ENCODE assay signal across 15 cellular contexts in genomic region chr2:15795426-15795825, GRCh38.
"Had no signal": no experiment of that assay in that cellular context is flagged by ENCODE, and none has a peak within 500 bp of the region (broad histone marks: within the 10 kb centered on the region; RNA-seq: fewer than 3 reads in every experiment).

No MANE protein-coding gene starts in this region.

- H3K4me1 ChIP-seq: suprapubic skin had no signal

- H3K36me3 Mint-ChIP-seq: activated naive CD8-positive, alpha-beta T cell treated with anti-CD3 and anti-CD28 coated beads for 36 hours had no signal

- H3K4me3 Mint-ChIP-seq: activated CD4-positive, alpha-beta memory T cell treated with anti-CD3 and anti-CD28 coated beads, Interleukin-2, amount 10 ng/mL, durations not matched to agents 7 days and 5 days; activated naive CD8-positive, alpha-beta T cell treated with anti-CD3 and anti-CD28 coated beads for 36 hours; activated T-cell treated with anti-CD3 and anti-CD28 coated beads, Interleukin-2, amount 50 U/mL, for 72 hours; endodermal cell; T-helper 2 cell treated with Interferon-gamma antibody and Interleukin-4, amounts not matched to agents 5 μg/mL and 100 μg/mL, for 36 hours had no signal

- H3K36me3 ChIP-seq: brain microvascular endothelial cell, neutrophil, suprapubic skin had no signal

- ATAC-seq: activated T-cell treated with anti-CD3 and anti-CD28 coated beads, Interleukin-2, amount 50 U/mL, for 72 hours; stimulated activated naive CD8-positive, alpha-beta T cell treated with anti-CD3 and anti-CD28 coated beads, Interleukin-15, Interleukin-2, amounts not matched to agents 100 U/mL and 50 U/mL, for 24 hours had no signal

- H3K27me3 ChIP-seq: brain microvascular endothelial cell, neutrophil had no signal

- H3K4me1 Mint-ChIP-seq: activated CD4-positive, alpha-beta memory T cell treated with anti-CD3 and anti-CD28 coated beads, Interleukin-2, amount 10 ng/mL, durations not matched to agents 7 days and 5 days; activated naive CD8-positive, alpha-beta T cell treated with anti-CD3 and anti-CD28 coated beads for 36 hours; endodermal cell had no signal

- H3K9me3 ChIP-seq: neutrophil, suprapubic skin had no signal

- H3K27ac ChIP-seq: brain microvascular endothelial cell, neutrophil, suprapubic skin had no signal

- H3K27ac Mint-ChIP-seq: activated CD4-positive, alpha-beta memory T cell treated with anti-CD3 and anti-CD28 coated beads, Interleukin-2, amount 10 ng/mL, durations not matched to agents 7 days and 5 days; activated naive CD8-positive, alpha-beta T cell treated with anti-CD3 and anti-CD28 coated beads for 36 hours; activated T-cell treated with anti-CD3 and anti-CD28 coated beads, Interleukin-2, amount 50 U/mL, for 72 hours; endodermal cell; T-helper 2 cell treated with Interferon-gamma antibody and Interleukin-4, amounts not matched to agents 5 μg/mL and 100 μg/mL, for 36 hours had no signal

- H3K27me3 Mint-ChIP-seq: activated CD4-positive, alpha-beta memory T cell treated with anti-CD3 and anti-CD28 coated beads, Interleukin-2, amount 10 ng/mL, durations not matched to agents 7 days and 5 days; activated naive CD8-positive, alpha-beta T cell treated with anti-CD3 and anti-CD28 coated beads for 36 hours had no signal

- DNase-seq: activated CD4-positive, alpha-beta memory T cell treated with anti-CD3 and anti-CD28 coated beads, Interleukin-2, amount 10 ng/mL, durations not matched to agents 7 days and 5 days; activated CD4-positive, CD25-positive, alpha-beta regulatory T cell treated with anti-CD3 and anti-CD28 coated beads, Interleukin-2, amount 50 U/mL, for 72 hours; activated gamma-delta T cell treated with Interleukin-2 at 50 U/mL for 16 hours; activated naive CD8-positive, alpha-beta T cell treated with anti-CD3 and anti-CD28 coated beads for 36 hours; activated T-cell treated with anti-CD3 and anti-CD28 coated beads, Interleukin-2, amount 50 U/mL, for 72 hours; brain microvascular endothelial cell; endodermal cell; erythroblast; foreskin fibroblast; stimulated activated CD4-positive, alpha-beta T cell treated with anti-CD3 and anti-CD28 coated beads, Interleukin-2, amount 100 ng/mL, for 48 hours; stimulated activated naive CD8-positive, alpha-beta T cell treated with anti-CD3 and anti-CD28 coated beads, Interleukin-15, Interleukin-2, amounts not matched to agents 100 U/mL and 50 U/mL, for 24 hours; SW 1271 had no signal

- H3K4me3 ChIP-seq: suprapubic skin had no signal

- H3K9me3 Mint-ChIP-seq: activated CD4-positive, alpha-beta memory T cell treated with anti-CD3 and anti-CD28 coated beads, Interleukin-2, amount 10 ng/mL, durations not matched to agents 7 days and 5 days; activated naive CD8-positive, alpha-beta T cell treated with anti-CD3 and anti-CD28 coated beads for 36 hours; activated T-cell treated with anti-CD3 and anti-CD28 coated beads, Interleukin-2, amount 50 U/mL, for 72 hours; endodermal cell; T-helper 2 cell treated with Interferon-gamma antibody and Interleukin-4, amounts not matched to agents 5 μg/mL and 100 μg/mL, for 36 hours had no signal
